8 cellular contexts compared by ENCODE assay signal in the genomic region with DNA sequence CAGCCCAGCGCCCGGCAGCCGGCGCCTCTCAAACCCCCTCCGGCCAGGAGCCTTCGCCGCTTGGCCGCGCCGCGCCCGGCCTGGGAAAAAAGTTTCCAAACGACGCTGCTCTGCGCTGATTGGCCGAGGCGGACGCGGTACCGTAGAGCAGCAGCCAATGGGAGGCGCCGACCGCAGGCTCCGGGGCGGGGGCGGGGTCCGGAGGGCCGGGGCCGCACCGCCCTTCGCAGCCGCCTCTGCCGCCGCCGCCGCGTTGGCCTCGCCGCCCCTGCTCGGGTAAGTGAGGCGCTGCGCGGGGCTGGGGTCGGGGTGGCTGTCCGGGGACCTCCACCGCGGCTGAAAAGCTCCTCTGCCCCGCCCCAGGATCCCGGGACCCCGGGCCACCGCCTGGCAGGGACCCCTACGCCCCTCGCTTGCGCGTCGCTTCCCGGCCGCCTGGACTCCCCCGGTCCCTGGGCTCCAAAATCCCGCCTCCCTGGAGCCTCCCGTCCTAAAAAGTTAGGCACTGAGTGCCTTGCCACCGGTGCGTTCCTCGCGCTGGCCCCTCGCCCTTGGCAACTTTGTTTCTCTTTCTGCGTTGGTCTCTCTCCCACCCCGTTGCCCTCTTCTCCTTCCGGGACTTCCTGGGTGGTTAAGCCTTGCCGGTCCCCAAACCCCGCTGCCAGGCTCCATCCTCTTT. TPM values are rescaled to one million over a fixed set of nuclear protein-coding genes. Genes with fewer than 3 reads are reported as not detected.
DNase-seq lines count a peak whose midpoint lies in the region; ATAC-seq, FAIRE-seq and TF ChIP-seq lines count a peak whose summit lies in the region.

A gene with protein sequence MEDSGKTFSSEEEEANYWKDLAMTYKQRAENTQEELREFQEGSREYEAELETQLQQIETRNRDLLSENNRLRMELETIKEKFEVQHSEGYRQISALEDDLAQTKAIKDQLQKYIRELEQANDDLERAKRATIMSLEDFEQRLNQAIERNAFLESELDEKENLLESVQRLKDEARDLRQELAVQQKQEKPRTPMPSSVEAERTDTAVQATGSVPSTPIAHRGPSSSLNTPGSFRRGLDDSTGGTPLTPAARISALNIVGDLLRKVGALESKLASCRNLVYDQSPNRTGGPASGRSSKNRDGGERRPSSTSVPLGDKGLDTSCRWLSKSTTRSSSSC (plus strand): TSS at position 227 of the 679 bp plus-strand sequence. CDS start 14,534 bp downstream, outside the sequence.

- no peaks in the 10 kb centered on the region for H3K9me3 Mint-ChIP-seq in CD8-positive, alpha-beta T cell

- peak within 1 kb of the TSS; percentile 99 for H3K27ac Mint-ChIP-seq in CD8-positive, alpha-beta T cell

- peaks cover 1 to 3% of the 10 kb centered on the region in 2 experiments for H4K20me1 ChIP-seq in H1 (replicated peaks in 1 of 2; ENCODE audit: control insufficient read depth in 1 of 2, insufficient read depth in 2 of 2, low read length in 2 of 2)

- H3K23me2 ChIP-seq in H1 (ENCODE audit: low read depth, low read length): peaks cover 6% of the 10 kb centered on the region

- peaks cover 33% of the 10 kb centered on the region for H3K36me3 Mint-ChIP-seq in CD8-positive, alpha-beta T cell

- H3K4me2 ChIP-seq in H1 (ENCODE audit: insufficient read depth in 1 of 2, low read depth in 2 of 2, low read length in 2 of 2): peak within 1 kb of the TSS; percentile 86 to 96
- H3K4me2 ChIP-seq in mesenchymal stem cell (ENCODE audit: low read length, poor library complexity, severe bottlenecking): peak within 1 kb of the TSS; percentile 92

- H2BK12ac ChIP-seq in H1 (ENCODE audit: low read depth, low read length) (no peak within 1 kb of the TSS), mesenchymal stem cell (ENCODE audit: low read length in 2 of 2) (peak within 1 kb of the TSS in 1 of 2 experiments; percentile 68)

- no peaks in the 10 kb centered on the region for H3K36me3 ChIP-seq in CD8-positive, alpha-beta T cell (ENCODE audit: insufficient read depth, low read length)
- no peaks in the 10 kb centered on the region for H3K36me3 ChIP-seq in H1 (ENCODE audit: control insufficient read depth in 2 of 4, insufficient read depth in 4 of 4, low read length in 3 of 4)
- peaks cover 0 to 8% of the 10 kb centered on the region in 2 experiments for H3K36me3 ChIP-seq in mesenchymal stem cell (ENCODE audit: control insufficient read depth in 1 of 2, insufficient read depth in 2 of 2, low read depth in 1 of 2, low read length in 2 of 2)

- H3K9me3 ChIP-seq in CD8-positive, alpha-beta T cell (ENCODE audit: low read length): no peaks in the 10 kb centered on the region
- H3K9me3 ChIP-seq in H1 (ENCODE audit: insufficient read depth in 2 of 2, low read depth in 1 of 2, low read length in 1 of 2) (no peaks in the 10 kb centered on the region), mesenchymal stem cell (ENCODE audit: control insufficient read depth, low read length) (no peaks in the 10 kb centered on the region)

- no peak for TF ChIP-seq EP300 in H1 (IDR thresholded peaks at IDR 0.05; ENCODE audit: borderline replicate concordance in 1 of 2, low read depth in 2 of 2, low read length in 2 of 2)

- H4K5ac ChIP-seq in H1 (ENCODE audit: insufficient read length, low read depth, low read length): no peak within 1 kb of the TSS

- peaks cover 0 to 22% of the 10 kb centered on the region in 2 experiments; a peak in 3 of 4 replicates for H3K79me2 ChIP-seq in H1 (ENCODE audit: control insufficient read depth in 1 of 2, insufficient read depth in 2 of 2, low read length in 2 of 2)

- intact Hi-C loops in CD8-positive, alpha-beta T cell (cut with DNase I, micrococcal nuclease): loop anchor here (1.0 to 2.0 kb wide), 3 partner anchors 8 to 23 kb away; no protein-coding TSS in a partner anchor

- peaks cover 46% of the 10 kb centered on the region for H3K4me1 Mint-ChIP-seq in CD8-positive, alpha-beta T cell (ENCODE audit: low read depth)

- no peak; a peak in 1 of 3 replicates for TF ChIP-seq POLR2A in H1 (IDR thresholded peaks at IDR 0.05; ENCODE audit: control extremely low read depth in 1 of 2, low read depth in 2 of 2, low read length in 2 of 2)

- no peak within 1 kb of the TSS for H2BK20ac ChIP-seq in H1 (ENCODE audit: low read length)

- H2AK5ac ChIP-seq in H1 (ENCODE audit: low read depth, low read length) (no peak within 1 kb of the TSS), mesenchymal stem cell (ENCODE audit: low read length, severe bottlenecking) (no peak within 1 kb of the TSS)

- H3K4ac ChIP-seq in H1 (replicated peaks; ENCODE audit: insufficient read length, low read depth, low read length): no peak within 1 kb of the TSS
- peak within 1 kb of the TSS; percentile 15 to 56 for H3K4ac ChIP-seq in mesenchymal stem cell (ENCODE audit: low read depth in 1 of 2, low read length in 2 of 2)

- H3K14ac ChIP-seq in H1 (ENCODE audit: insufficient read length): no peak within 1 kb of the TSS
- H3K14ac ChIP-seq in mesenchymal stem cell (ENCODE audit: low read length in 2 of 2): peak within 1 kb of the TSS in 1 of 2 experiments; percentile 73

- no peak within 1 kb of the TSS for H3K56ac ChIP-seq in H1 (replicated peaks; ENCODE audit: insufficient read length, low read depth, low read length)

- no peak within 1 kb of the TSS for H2BK120ac ChIP-seq in H1 (replicated peaks; ENCODE audit: low read depth, low read length)
- peak within 1 kb of the TSS; percentile 94 for H2BK120ac ChIP-seq in mesenchymal stem cell (ENCODE audit: low read depth, low read length)

- H3K9ac ChIP-seq in H1 (replicated peaks in 1 of 4; ENCODE audit: extremely low read depth in 1 of 4, low read depth in 3 of 4, low read length in 3 of 4) (peak within 1 kb of the TSS; percentile 15 to 62 (median 53); a peak in 6 of 7 replicates), mesenchymal stem cell (ENCODE audit: low read length) (peak within 1 kb of the TSS; percentile 92)

- TF ChIP-seq RAD21 in H1 (IDR thresholded peaks at IDR 0.05 in 1 of 2, conservative IDR thresholded peaks at IDR 0.05 in 1 of 2; ENCODE audit: low read depth in 2 of 2, low read length in 2 of 2): no peak

- CTCF ChIA-PET in CD8-positive, alpha-beta T cell (lab: Charles Lee): interaction anchor here (1.0 to 1.3 kb wide), 2 partner anchors 21 to 34 kb away, joined by 3 read pairs; no protein-coding TSS in a partner anchor
- CTCF ChIA-PET in H1 (lab: Charles Lee; ENCODE audit: partially characterized antibody): no interaction called here

- WGBS in H1 (ENCODE audit: extremely low coverage in 1 of 2, insufficient coverage in 1 of 2, insufficient read length in 1 of 2, insufficient replicate concordance in 2 of 2, low coverage in 1 of 2, low lambda C conversion rate in 2 of 2, missing lambda C conversion rate in 1 of 2), 2 experiments: 0% methylated on average over 30 of the region's 71 CpGs; no CpG with 5 or more reads in 1 of the 2 experiments
- 1% methylated on average over 44 of the region's 71 CpGs for WGBS in mesenchymal stem cell

- H3K4me3 Mint-ChIP-seq in CD8-positive, alpha-beta T cell: peak within 1 kb of the TSS; percentile 99

- H3K23ac ChIP-seq in H1 (ENCODE audit: insufficient read length) (no peak within 1 kb of the TSS), mesenchymal stem cell (ENCODE audit: low read length in 2 of 2) (peak within 1 kb of the TSS in 1 of 2 experiments; percentile 89)

- H3K27me3 ChIP-seq in CD8-positive, alpha-beta T cell (ENCODE audit: insufficient read depth, low read length): no peaks in the 10 kb centered on the region
- no peaks in the 10 kb centered on the region for H3K27me3 ChIP-seq in H1 (replicated peaks in 1 of 4; ENCODE audit: control insufficient read depth in 3 of 4, extremely low read depth in 1 of 4, insufficient read depth in 3 of 4, low read length in 3 of 4)
- no peaks in the 10 kb centered on the region for H3K27me3 ChIP-seq in mesenchymal stem cell (ENCODE audit: control insufficient read depth in 1 of 2, insufficient read depth in 1 of 2, low read length in 2 of 2)

- H3K79me1 ChIP-seq in H1 (ENCODE audit: low read depth, low read length) (peaks cover 3% of the 10 kb centered on the region; the same call in 1 of the 2 replicates), mesenchymal stem cell (replicated peaks; ENCODE audit: low read length, poor library complexity, severe bottlenecking) (peaks cover 6% of the 10 kb centered on the region)

- peak; percentile 66 to 89 (median 85) for DNase-seq in CD8-positive, alpha-beta T cell
- peak; percentile 83 for DNase-seq in NK-92 treated with Interleukin-12 subunit alpha and Interleukin-12 subunit beta, amount 100 ng/mL, for 24 hours (lab: John Stamatoyannopoulos, UW)
- peak; percentile 66 to 73 for DNase-seq in activated CD8-positive, alpha-beta memory T cell treated with anti-CD3 and anti-CD28 coated beads for 4 hours (ENCODE audit: low read depth in 2 of 2)
- DNase-seq in H1 (ENCODE audit: low read depth in 1 of 2, low spot score in 2 of 2) (peak; percentile 70 to 90), mesenchymal stem cell (peak; percentile 93)
- peak; percentile 79 for DNase-seq in stimulated activated CD8-positive, alpha-beta memory T cell treated with anti-CD3 and anti-CD28 coated beads, Interleukin-12 subunit alpha, Interleukin-12 subunit beta, amount 100 ng/mL, for 1 hour (ENCODE audit: low read depth)

- POLR2A ChIA-PET in CD8-positive, alpha-beta T cell (lab: Charles Lee): interaction anchor here (1.9 kb wide), 1 partner anchor 15 kb away, joined by 10 read pairs; no protein-coding TSS in a partner anchor
- POLR2A ChIA-PET in H1 (lab: Charles Lee; ENCODE audit: partially characterized antibody): interaction anchor here (0.7 kb wide), 1 partner anchor 15 kb away, joined by 3 read pairs; no protein-coding TSS in a partner anchor

- ATAC-seq in CD8-positive, alpha-beta T cell: peak; percentile 95
- peak; percentile 75 for ATAC-seq in GM19438 (IDR thresholded peaks at IDR 0.05; ENCODE audit: low read depth, unreplicated experiment)
- ATAC-seq in HG03565 (IDR thresholded peaks at IDR 0.05; ENCODE audit: unreplicated experiment): peak; percentile 77

- H3K27ac ChIP-seq in CD8-positive, alpha-beta T cell (ENCODE audit: low read depth, low read length): peak within 1 kb of the TSS; percentile 91
- H3K27ac ChIP-seq in H1 (ENCODE audit: low read depth, low read length) (no peak within 1 kb of the TSS), mesenchymal stem cell (ENCODE audit: low read length, poor library complexity, severe bottlenecking) (peak within 1 kb of the TSS; percentile 6)

- TF ChIP-seq CTCF in CD8-positive, alpha-beta T cell (IDR thresholded peaks at IDR 0.05): no peak
- no peak for TF ChIP-seq CTCF in H1 (IDR thresholded peaks at IDR 0.05; ENCODE audit: control extremely low read depth in 1 of 3, insufficient read depth in 1 of 3, low read depth in 1 of 3, low read length in 3 of 3)

- FAIRE-seq in H1 (lab: Jason Lieb, UNC): no peak

- H4K8ac ChIP-seq in H1 (ENCODE audit: extremely low read depth, insufficient read depth, low read length) (no peak within 1 kb of the TSS), mesenchymal stem cell (ENCODE audit: low read length) (peak within 1 kb of the TSS; percentile 78)

- H2BK5ac ChIP-seq in H1 (ENCODE audit: low read depth, low read length) (no peak within 1 kb of the TSS), mesenchymal stem cell (ENCODE audit: low read depth, low read length, poor library complexity, severe bottlenecking) (no peak within 1 kb of the TSS)

- H2AFZ ChIP-seq in H1 (ENCODE audit: low read length) (peak within 1 kb of the TSS; percentile 81), mesenchymal stem cell (ENCODE audit: low read depth, low read length) (peak within 1 kb of the TSS; percentile 74)

- H4K91ac ChIP-seq in H1 (replicated peaks; ENCODE audit: insufficient read length, low read length): no peak within 1 kb of the TSS
- H4K91ac ChIP-seq in mesenchymal stem cell (ENCODE audit: low read length): peak within 1 kb of the TSS; percentile 73

- H2BK15ac ChIP-seq in H1 (ENCODE audit: low read length) (no peak within 1 kb of the TSS), mesenchymal stem cell (ENCODE audit: low read depth, poor library complexity, severe bottlenecking) (peak within 1 kb of the TSS; percentile 74)

- H3K18ac ChIP-seq in H1 (ENCODE audit: extremely low read depth, low read length) (no peak within 1 kb of the TSS), mesenchymal stem cell (ENCODE audit: low read depth in 1 of 2, low read length in 2 of 2) (peak within 1 kb of the TSS; percentile 79 to 93)

- H3K27me3 Mint-ChIP-seq in CD8-positive, alpha-beta T cell (ENCODE audit: low read depth): no peaks in the 10 kb centered on the region

- peaks cover 29% of the 10 kb centered on the region for H3K4me1 ChIP-seq in CD8-positive, alpha-beta T cell (ENCODE audit: insufficient read depth, low read length)
- peaks cover 0 to 3% (median 1%) of the 10 kb centered on the region in 4 experiments; a peak in 2 of 7 replicates for H3K4me1 ChIP-seq in H1 (replicated peaks in 1 of 4; ENCODE audit: control insufficient read depth in 3 of 4, insufficient read depth in 4 of 4, low read length in 3 of 4)
- H3K4me1 ChIP-seq in mesenchymal stem cell (ENCODE audit: control insufficient read depth, insufficient read depth, low read depth, low read length): peaks cover 3% of the 10 kb centered on the region

- peak within 1 kb of the TSS; percentile 67 for H3K4me3 ChIP-seq in CD8-positive, alpha-beta T cell (ENCODE audit: low read depth, low read length)
- H3K4me3 ChIP-seq in H1 (ENCODE audit: extremely low read depth in 1 of 4, insufficient read depth in 2 of 4, low read depth in 3 of 4, low read length in 4 of 4) (peak within 1 kb of the TSS; percentile 80 to 97 (median 84)), mesenchymal stem cell (ENCODE audit: insufficient read depth in 1 of 2, low read depth in 1 of 2, low read length in 2 of 2) (peak within 1 kb of the TSS; percentile 81 to 97)

RNA-seq across cellular contexts. Expression of the gene that starts here (rescaled TPM):
- total RNA-seq in CD8-positive, alpha-beta T cell: 100 to 1,000 TPM; 113 to 119 TPM
- 41.3 and 43.5 TPM in 2 replicates for total RNA-seq in H1 (2021; fragmentation: NEBNext Ultra II Directional; extraction: Animal tissue kit (Norgen Biotek cat#: 25700))
- 13.3 and 15.0 TPM in 2 replicates for polyA plus RNA-seq in H1 (2011; rRNA removed)
- polyA plus RNA-seq in H1 (2011; cell fraction: cytosol; rRNA removed): 14.3 TPM
- polyA plus RNA-seq in H1 (2011; cell fraction: nucleus; rRNA removed): 11.1 TPM
- polyA plus RNA-seq in H1 (2012, experiment 1 of 2): 19.7 to 21.0 TPM (median 20.5 TPM) in 4 replicates
- polyA plus RNA-seq in H1 (2012, experiment 2 of 2): 12.2 TPM
- polyA plus RNA-seq in H1 (2013, experiment 1 of 2): 16.8 TPM
- polyA plus RNA-seq in H1 (2013, experiment 2 of 2): 15.5 TPM
- polyA minus RNA-seq in H1 (2011; rRNA and poly(A)+ RNA removed): 10.4 and 14.4 TPM in 2 replicates
- 18.9 TPM for polyA minus RNA-seq in H1 (2011; cell fraction: cytosol; rRNA and poly(A)+ RNA removed)
- 14.2 TPM for polyA minus RNA-seq in H1 (2011; cell fraction: nucleus; rRNA and poly(A)+ RNA removed)
- polyA plus RNA-seq in mesenchymal stem cell (2013, experiment 1 of 2): 23.1 TPM
- 22.8 TPM for polyA plus RNA-seq in mesenchymal stem cell (2013, experiment 2 of 2)
